In the genomic region with DNA sequence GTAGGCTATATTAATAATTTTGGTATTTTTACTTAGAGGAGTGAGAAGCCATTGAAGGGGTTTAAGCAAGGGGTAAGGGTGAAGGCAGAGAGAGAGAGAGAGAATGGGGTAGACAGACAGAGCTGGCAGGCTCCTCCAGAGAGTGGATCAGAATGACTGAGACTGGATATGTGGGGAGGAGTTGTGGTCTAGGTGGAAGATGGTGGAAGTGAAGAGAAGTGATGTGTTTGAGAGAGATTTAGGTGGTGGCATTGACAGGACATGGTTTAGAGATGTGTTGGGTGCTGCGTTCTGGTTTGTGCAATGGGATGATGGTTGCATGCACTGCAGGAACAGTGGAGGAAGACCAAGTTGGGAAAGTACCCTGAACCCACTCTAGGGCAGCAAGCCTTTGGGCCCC, we compare ENCODE assay signal across 15 cellular contexts.
"Had no signal": no experiment of that assay in that cellular context is flagged by ENCODE, and none has a peak within 500 bp of the region (broad histone marks: within the 10 kb centered on the region; RNA-seq: fewer than 3 reads in every experiment).

No MANE protein-coding gene starts in this region.

- DNase-seq: activated CD4-positive, alpha-beta memory T cell treated with anti-CD3 and anti-CD28 coated beads for 36 hours; activated CD4-positive, CD25-positive, alpha-beta regulatory T cell treated with anti-CD3 and anti-CD28 coated beads, Interleukin-2, amount 50 U/mL, for 72 hours; activated effector memory CD4-positive, alpha-beta T cell treated with Interleukin-2 at 50 U/mL for 16 hours; central memory CD4-positive, alpha-beta T cell; cortex of kidney; effector memory CD8-positive, alpha-beta T cell; kidney; left ventricle myocardium superior; mesenchymal stem cell; pancreas; stimulated activated CD4-positive, alpha-beta T cell treated with anti-CD3 and anti-CD28 coated beads, Interleukin-4, amount 100 ng/mL, for 1 hour; transverse colon had no signal

- H3K4me3 Mint-ChIP-seq: activated CD4-positive, alpha-beta memory T cell treated with anti-CD3 and anti-CD28 coated beads for 36 hours; effector memory CD8-positive, alpha-beta T cell; neural crest cell; T-helper 2 cell treated with Interferon-gamma antibody and Interleukin-4, amounts not matched to agents 5 μg/mL and 100 μg/mL, for 36 hours had no signal

- ATAC-seq: effector memory CD8-positive, alpha-beta T cell; gastroesophageal sphincter; left ventricle myocardium superior; pancreas had no signal

- H3K27ac Mint-ChIP-seq: activated CD4-positive, alpha-beta memory T cell treated with anti-CD3 and anti-CD28 coated beads for 36 hours; effector memory CD8-positive, alpha-beta T cell; T-helper 2 cell treated with Interferon-gamma antibody and Interleukin-4, amounts not matched to agents 5 μg/mL and 100 μg/mL, for 36 hours had no signal

- H3K9me3 Mint-ChIP-seq: activated CD4-positive, alpha-beta memory T cell treated with anti-CD3 and anti-CD28 coated beads for 36 hours; effector memory CD8-positive, alpha-beta T cell; neural crest cell; T-helper 2 cell treated with Interferon-gamma antibody and Interleukin-4, amounts not matched to agents 5 μg/mL and 100 μg/mL, for 36 hours had no signal

- H3K27me3 ChIP-seq: gastroesophageal sphincter, pancreas, transverse colon had no signal

- H3K4me3 ChIP-seq: gastroesophageal sphincter, pancreas, transverse colon had no signal

- H3K27ac ChIP-seq: gastroesophageal sphincter, pancreas, transverse colon had no signal

- H3K27me3 Mint-ChIP-seq: activated CD4-positive, alpha-beta memory T cell treated with anti-CD3 and anti-CD28 coated beads for 36 hours; effector memory CD8-positive, alpha-beta T cell had no signal

- H3K36me3 ChIP-seq: gastroesophageal sphincter, pancreas, transverse colon had no signal

- H3K9me3 ChIP-seq: gastroesophageal sphincter, pancreas, transverse colon had no signal
